In genomic region chr1:244230470-244230869, GRCh38 we compare ENCODE assay signal across 21 cellular contexts.
"Had no signal": no experiment of that assay in that cellular context is flagged by ENCODE, and none has a peak within 500 bp of the region (broad histone marks: within the 10 kb centered on the region; RNA-seq: fewer than 3 reads in every experiment).

No MANE protein-coding gene starts in this region.

- H3K36me3 ChIP-seq: MG63, SJSA1 had no signal

- H3K27ac ChIP-seq: SJSA1, SK-N-MC had no signal

- H3K4me3 ChIP-seq: MG63, SJSA1 had no signal

- H3K27me3 ChIP-seq: SJSA1 had no signal

- DNase-seq: IMR-90, Karpas-422, KG1, NCI-H1092, NCI-H1105 treated with DMSO at 0.1 percent for 48 hours, NCI-H1417 treated with DMSO at 0.1 percent for 48 hours, NCI-H146, NCI-H1694 treated with DMSO at 0.1 percent for 48 hours, NCI-H1930, NCI-H2081, NCI-H2107, NCI-H446, NCI-H510A, NCI-H524 treated with DMSO at 0.1 percent for 48 hours, NCI-H69, NCI-H774, Right ventricle myocardium superior, SIG-M5 had no signal

- H3K9me3 ChIP-seq: MG63, SJSA1 had no signal
